ENCODE assay signal across 13 cellular contexts in genomic region chr19:47187023-47187655, GRCh38. TPM values are rescaled to one million over a fixed set of nuclear protein-coding genes. Genes with fewer than 3 reads are reported as not detected.
A peak's percentile ranks its signal among the peaks of the same experiment; 100 is the strongest.
DNase-seq lines count a peak whose midpoint lies in the region; ATAC-seq and TF ChIP-seq lines count a peak whose summit lies in the region.
"Had no signal": no experiment of that assay in that cellular context is flagged by ENCODE, and none has a peak within 500 bp of the region (broad histone marks: within the 10 kb centered on the region; RNA-seq: fewer than 3 reads in every experiment).

No MANE protein-coding gene starts in this region.

- H3K9ac ChIP-seq in BLaER1 treated with 17β-estradiol and CSF1 and Interleukin-3, amounts not matched to agents 10 nM and 100 nM, result peak overlapping the region in 3 of 11 experiments; percentile 7 to 27 (median 15); a peak in 5 of 22 replicates
- H3K9ac ChIP-seq in HUES64 (ENCODE audit: low read depth, low read length), result no peak overlapping the region
- H3K9ac ChIP-seq in smooth muscle cell (ENCODE audit: low read depth), result no peak overlapping the region

- peaks cover 0 to 88% (median 50%) of the 10 kb centered on the region in 11 experiments; a peak in 18 of 22 replicates for H4K20me1 ChIP-seq in BLaER1 treated with 17β-estradiol and CSF1 and Interleukin-3, amounts not matched to agents 10 nM and 100 nM
- no peaks in the 10 kb centered on the region for H4K20me1 ChIP-seq in smooth muscle cell (ENCODE audit: low read depth)

- peak in 1 of 2 donors; percentile 2 for ATAC-seq in lower lobe of right lung
- ATAC-seq: K562 had no signal

- H3K9me3 ChIP-seq in BLaER1 treated with 17β-estradiol and CSF1 and Interleukin-3, amounts not matched to agents 10 nM and 100 nM (replicated peaks in 1 of 11), result no peaks in the 10 kb centered on the region
- H3K9me3 ChIP-seq in HUES64 (ENCODE audit: insufficient read depth, low read depth, low read length) (no peaks in the 10 kb centered on the region), lower lobe of right lung (no peaks in the 10 kb centered on the region), smooth muscle cell (replicated peaks; ENCODE audit: low read depth) (no peaks in the 10 kb centered on the region)
- H3K9me3 ChIP-seq: uterus had no signal

- peak; percentile 29 for DNase-seq in GM20000 (ENCODE audit: low spot score)
- no peak for DNase-seq in lower lobe of right lung
- no peak for DNase-seq in caudate nucleus (lab: John Stamatoyannopoulos, UW)
- no peak for DNase-seq in smooth muscle cell (lab: John Stamatoyannopoulos, UW; ENCODE audit: unreplicated experiment)
- no peak for DNase-seq in NCI-H345 (lab: John Stamatoyannopoulos, UW)
- no peak for DNase-seq in dermis blood vessel endothelial cell
- DNase-seq: DMS79, kidney, uterus had no signal

- H3K79me2 ChIP-seq in smooth muscle cell (ENCODE audit: low read depth), result no peaks in the 10 kb centered on the region

- TF ChIP-seq CTCF in GM20000 (IDR thresholded peaks at IDR 0.05; ENCODE audit: extremely low read depth, missing control alignments), result no peak
- no peak for TF ChIP-seq CTCF in lower lobe of right lung (IDR thresholded peaks at IDR 0.05)
- TF ChIP-seq CTCF in smooth muscle cell (IDR thresholded peaks at IDR 0.05; ENCODE audit: borderline replicate concordance, insufficient read depth, poor library complexity, severe bottlenecking), result no peak

- H3F3A ChIP-seq in smooth muscle cell (ENCODE audit: low read depth), result peaks cover 11% of the 10 kb centered on the region

- no peak overlapping the region for H3K4me3 ChIP-seq in BLaER1 treated with 17β-estradiol and CSF1 and Interleukin-3, amounts not matched to agents 10 nM and 100 nM
- no peak overlapping the region for H3K4me3 ChIP-seq in HUES64 (ENCODE audit: low read length)
- no peak overlapping the region for H3K4me3 ChIP-seq in lower lobe of right lung
- H3K4me3 ChIP-seq in smooth muscle cell, result no peak overlapping the region
- H3K4me3 ChIP-seq: K562, PC-9, uterus had no signal

- peaks cover 0 to 24% (median 16%) of the 10 kb centered on the region in 10 experiments; a peak in 17 of 20 replicates for H3K4me1 ChIP-seq in BLaER1 treated with 17β-estradiol and CSF1 and Interleukin-3, amounts not matched to agents 10 nM and 100 nM
- peaks cover 5% of the 10 kb centered on the region; the same call in 1 of the 2 replicates for H3K4me1 ChIP-seq in HUES64 (ENCODE audit: insufficient read depth, low read length)
- peaks cover 26% of the 10 kb centered on the region for H3K4me1 ChIP-seq in lower lobe of right lung
- H3K4me1 ChIP-seq in smooth muscle cell (ENCODE audit: low read depth), result peaks cover 7% of the 10 kb centered on the region

- H3K27ac ChIP-seq in BLaER1 treated with 17β-estradiol and CSF1 and Interleukin-3, amounts not matched to agents 10 nM and 100 nM, result peak overlapping the region in 7 of 11 experiments; percentile 0 to 59 (median 22); a peak in 7 of 22 replicates
- H3K27ac ChIP-seq in HUES64 (ENCODE audit: low read depth, low read length) (peak overlapping the region; percentile 41; the same call in 1 of the 2 replicates), lower lobe of right lung (peak overlapping the region; percentile 34), caudate nucleus (ENCODE audit: low read depth, low read length) (no peak overlapping the region), smooth muscle cell (ENCODE audit: low read depth) (no peak overlapping the region)
- H3K27ac ChIP-seq: PC-9, uterus had no signal

- 95% methylated on average over 5 of the region's 5 CpGs for WGBS in HUES64
- WGBS in smooth muscle cell (ENCODE audit: low lambda C conversion rate), result 76% methylated on average over 5 of the region's 5 CpGs

- peak overlapping the region in 5 of 11 experiments; percentile 6 to 49 (median 37); a peak in 7 of 22 replicates for H3K4me2 ChIP-seq in BLaER1 treated with 17β-estradiol and CSF1 and Interleukin-3, amounts not matched to agents 10 nM and 100 nM
- no peak overlapping the region for H3K4me2 ChIP-seq in smooth muscle cell
- H3K4me2 ChIP-seq: PC-9 had no signal

- no peak overlapping the region for H2AFZ ChIP-seq in smooth muscle cell (ENCODE audit: low read depth)
- H2AFZ ChIP-seq: PC-9 had no signal

- H3K36me3 ChIP-seq in BLaER1 treated with 17β-estradiol and CSF1 and Interleukin-3, amounts not matched to agents 10 nM and 100 nM, result peaks cover 81 to 100% (median 98%) of the 10 kb centered on the region in 11 experiments
- H3K36me3 ChIP-seq in HUES64 (ENCODE audit: insufficient read depth, low read length) (peaks cover 82% of the 10 kb centered on the region), lower lobe of right lung (peaks cover 14% of the 10 kb centered on the region), smooth muscle cell (ENCODE audit: low read depth) (no peaks in the 10 kb centered on the region)
- H3K36me3 ChIP-seq: uterus had no signal

- H3K27me3 ChIP-seq in BLaER1 treated with 17β-estradiol and CSF1 and Interleukin-3, amounts not matched to agents 10 nM and 100 nM, result no peaks in the 10 kb centered on the region
- no peaks in the 10 kb centered on the region for H3K27me3 ChIP-seq in HUES64 (ENCODE audit: insufficient read depth, low read length)
- H3K27me3 ChIP-seq in lower lobe of right lung (ENCODE audit: low read depth), result no peaks in the 10 kb centered on the region
- no peaks in the 10 kb centered on the region for H3K27me3 ChIP-seq in smooth muscle cell (ENCODE audit: low read depth)
- H3K27me3 ChIP-seq: uterus had no signal

- intact Hi-C loops in lower lobe of right lung (cut with DNase I), result no loop called here

RNA-seq across cellular contexts. Expression of gene BBC3, which starts 43.9 kb away (rescaled TPM):
- polyA plus RNA-seq in HUES64 (2013, experiment 1 of 2), result 15.9 TPM
- 13.9 TPM for polyA plus RNA-seq in HUES64 (2013, experiment 2 of 2)
- total RNA-seq in lower lobe of right lung (18.5 TPM), smooth muscle cell (8.2 and 10.2 TPM in 2 replicates), dermis blood vessel endothelial cell (24.5 and 26.9 TPM in 2 replicates)
- polyA plus RNA-seq in smooth muscle cell, result 28.2 and 29.9 TPM in 2 replicates

RNA-seq across cellular contexts. Expression of gene SAE1, which starts 56.5 kb away (rescaled TPM):
- polyA plus RNA-seq in HUES64 (2013, experiment 1 of 2), result 192 TPM
- 205 TPM for polyA plus RNA-seq in HUES64 (2013, experiment 2 of 2)
- total RNA-seq in lower lobe of right lung (49.9 TPM), smooth muscle cell (65.9 and 67.4 TPM in 2 replicates), dermis blood vessel endothelial cell (168 and 236 TPM in 2 replicates)
- 70.8 and 89.4 TPM in 2 replicates for polyA plus RNA-seq in smooth muscle cell

Comparison
In these comparisons a context has a peak if more than half of its experiments do, and no peak if none do; other contexts are left out.
1. H3K27ac ChIP-seq: peak in BLaER1 treated with 17β-estradiol and CSF1 and Interleukin-3, amounts not matched to agents 10 nM and 100 nM (7 of 11), HUES64 (single experiment) and lower lobe of right lung (single experiment); none in caudate nucleus (single experiment) and smooth muscle cell (single experiment).